In genomic region chr3:133494469-133494868, GRCh38 we compare ENCODE assay signal across 10 cellular contexts.
DNase-seq lines count a peak whose midpoint lies in the region; ATAC-seq and TF ChIP-seq lines count a peak whose summit lies in the region.
"Had no signal": no experiment of that assay in that cellular context is flagged by ENCODE, and none has a peak within 500 bp of the region (broad histone marks: within the 10 kb centered on the region; RNA-seq: fewer than 3 reads in every experiment).

No MANE protein-coding gene starts in this region.

- H3K27ac Mint-ChIP-seq in CD8-positive, alpha-beta T cell: peak overlapping the region; percentile 78
- H3K27ac Mint-ChIP-seq: stimulated activated effector memory CD8-positive, alpha-beta T cell treated with anti-CD3 and anti-CD28 coated beads, Interleukin-12 subunit alpha, Interleukin-12 subunit beta, amount 100 ng/mL, for 72 hours had no signal

- H3K27ac ChIP-seq in CD8-positive, alpha-beta T cell (ENCODE audit: low read depth, low read length): no peak overlapping the region
- H3K27ac ChIP-seq in gastroesophageal sphincter: no peak overlapping the region
- H3K27ac ChIP-seq: adrenal gland had no signal

- TF ChIP-seq POLR2A in gastroesophageal sphincter (IDR thresholded peaks at IDR 0.05): no peak

- no peak for TF ChIP-seq CTCF in CD8-positive, alpha-beta T cell (IDR thresholded peaks at IDR 0.05)
- TF ChIP-seq CTCF in HFF-Myc (IDR thresholded peaks at IDR 0.05; ENCODE audit: low read depth, low read length, missing control alignments) (peak; percentile 48), WI38 (IDR thresholded peaks at IDR 0.05; ENCODE audit: low read depth, low read length) (peak; percentile 47), gastroesophageal sphincter (IDR thresholded peaks at IDR 0.05) (peak in 2 of 4 experiments; percentile 4 to 42), GM10266 (IDR thresholded peaks at IDR 0.05; ENCODE audit: control insufficient read depth, insufficient read depth, low read depth, missing control alignments) (no peak)

- H3K4me3 Mint-ChIP-seq in CD8-positive, alpha-beta T cell: no peak overlapping the region
- H3K4me3 Mint-ChIP-seq: stimulated activated effector memory CD8-positive, alpha-beta T cell treated with anti-CD3 and anti-CD28 coated beads, Interleukin-12 subunit alpha, Interleukin-12 subunit beta, amount 100 ng/mL, for 72 hours had no signal

- POLR2A ChIA-PET in CD8-positive, alpha-beta T cell (lab: Charles Lee): no interaction called here

- no peaks in the 10 kb centered on the region for H3K36me3 ChIP-seq in CD8-positive, alpha-beta T cell (ENCODE audit: insufficient read depth, low read length)
- no peaks in the 10 kb centered on the region for H3K36me3 ChIP-seq in gastroesophageal sphincter
- H3K36me3 ChIP-seq: adrenal gland had no signal

- no peaks in the 10 kb centered on the region for H3K36me3 Mint-ChIP-seq in CD8-positive, alpha-beta T cell

- 58 to 96% methylated on average over 3 to 5 of the region's 6 CpGs for WGBS in gastroesophageal sphincter (ENCODE audit: low coverage in 1 of 2), 2 donors

- H3K9me3 Mint-ChIP-seq in CD8-positive, alpha-beta T cell: no peaks in the 10 kb centered on the region
- H3K9me3 Mint-ChIP-seq: stimulated activated effector memory CD8-positive, alpha-beta T cell treated with anti-CD3 and anti-CD28 coated beads, Interleukin-12 subunit alpha, Interleukin-12 subunit beta, amount 100 ng/mL, for 72 hours had no signal

- no peak for ATAC-seq in CD8-positive, alpha-beta T cell
- ATAC-seq in left lobe of liver (peak; percentile 51), gastroesophageal sphincter (no peak), HG02588 (IDR thresholded peaks at IDR 0.05; ENCODE audit: unreplicated experiment) (no peak)
- ATAC-seq: stimulated activated effector memory CD8-positive, alpha-beta T cell treated with anti-CD3 and anti-CD28 coated beads, Interleukin-12 subunit alpha, Interleukin-12 subunit beta, amount 100 ng/mL, for 72 hours had no signal

- no peak overlapping the region for H3K4me3 ChIP-seq in CD8-positive, alpha-beta T cell (ENCODE audit: low read depth, low read length)
- H3K4me3 ChIP-seq in HFF-Myc (replicated peaks; ENCODE audit: low read depth, low read length) (no peak overlapping the region), WI38 (ENCODE audit: low read depth, low read length) (no peak overlapping the region), gastroesophageal sphincter (no peak overlapping the region)
- H3K4me3 ChIP-seq: adrenal gland had no signal

- DNase-seq in CD8-positive, alpha-beta T cell: no peak
- DNase-seq in HFF-Myc (ENCODE audit: extremely low read depth, low read depth): no peak
- DNase-seq in left lobe of liver (ENCODE audit: low spot score): no peak
- no peak for DNase-seq in posterior vena cava (ENCODE audit: low spot score)
- DNase-seq in GM10266 (ENCODE audit: extremely low spot score): no peak
- DNase-seq: adrenal gland had no signal

- no peaks in the 10 kb centered on the region for H3K27me3 Mint-ChIP-seq in CD8-positive, alpha-beta T cell (ENCODE audit: low read depth)

- intact Hi-C loops in CD8-positive, alpha-beta T cell (cut with DNase I, micrococcal nuclease): loop anchor here (5.0 to 10.0 kb wide), 4 partner anchors 313 to 990 kb away; partner anchors contain the start of genes ANAPC13 (in 1 of the 2), CEP63 (in 1 of the 2), NPHP3 (in 1 of the 2) and SRPRB (in 1 of the 2)
- intact Hi-C loops in posterior vena cava (cut with DNase I): no loop called here

- H3K4me1 ChIP-seq in CD8-positive, alpha-beta T cell (ENCODE audit: insufficient read depth, low read length): peaks cover 53% of the 10 kb centered on the region
- H3K4me1 ChIP-seq in gastroesophageal sphincter: no peaks in the 10 kb centered on the region
- H3K4me1 ChIP-seq: adrenal gland had no signal

- no peak for TF ChIP-seq EP300 in gastroesophageal sphincter (IDR thresholded peaks at IDR 0.05)

- H3K9me3 ChIP-seq in CD8-positive, alpha-beta T cell (ENCODE audit: low read length): no peaks in the 10 kb centered on the region
- no peaks in the 10 kb centered on the region for H3K9me3 ChIP-seq in gastroesophageal sphincter
- H3K9me3 ChIP-seq: adrenal gland had no signal

- H3K4me1 Mint-ChIP-seq in CD8-positive, alpha-beta T cell (ENCODE audit: low read depth): peaks cover 65% of the 10 kb centered on the region

- no peaks in the 10 kb centered on the region for H3K27me3 ChIP-seq in CD8-positive, alpha-beta T cell (ENCODE audit: insufficient read depth, low read length)
- no peaks in the 10 kb centered on the region for H3K27me3 ChIP-seq in gastroesophageal sphincter
- H3K27me3 ChIP-seq: adrenal gland had no signal

- CTCF ChIA-PET in CD8-positive, alpha-beta T cell (lab: Charles Lee): interaction anchor here (1.7 kb wide), 1 partner anchor 35 kb away, joined by 3 read pairs; no protein-coding TSS in a partner anchor

Comparison
In these comparisons a context has a peak if more than half of its experiments do, and no peak if none do; other contexts are left out.
1. CTCF ChIP-seq: peak in HFF-Myc (single experiment) and WI38 (single experiment); none in CD8-positive, alpha-beta T cell (single experiment) and GM10266 (single experiment).
2. intact Hi-C loops: an anchor here in CD8-positive, alpha-beta T cell (5.0 to 10.0 kb wide); none called in posterior vena cava.